In genomic region chr1:229254910-229255541, GRCh38 we compare ENCODE assay signal across 8 cellular contexts. TPM values are rescaled to one million over a fixed set of nuclear protein-coding genes. Genes with fewer than 3 reads are reported as not detected.
DNase-seq lines count a peak whose midpoint lies in the region; ATAC-seq, FAIRE-seq and TF ChIP-seq lines count a peak whose summit lies in the region.

No MANE protein-coding gene starts in this region.

- TF ChIP-seq CTCF in A549 (IDR thresholded peaks at IDR 0.05) (peak; percentile 61), chondrocyte (IDR thresholded peaks at IDR 0.05) (peak; percentile 72)

- no peak for TF ChIP-seq EP300 in A549 (IDR thresholded peaks at IDR 0.05)

- POLR2A ChIA-PET in A549 (lab: Yijun Ruan, JAX): interaction anchor here (0.7 to 1.6 kb wide), 3 partner anchors 16 to 520 kb away, joined by 3 to 4 read pairs (median 3); partner anchors contain the start of genes RAB4A and RHOU

- FAIRE-seq in A549 (lab: Jason Lieb, UNC): no peak

- CTCF ChIA-PET in A549 (lab: Yijun Ruan, JAX): interaction anchor here (0.6 to 10.8 kb wide), 46 partner anchors 10 to 591 kb away, joined by 3 to 115 read pairs (median 5); partner anchors contain the start of gene RHOU

- H3K4me1 ChIP-seq in A549: peaks cover 20% of the 10 kb centered on the region

- peak; percentile 77 to 81 for TF ChIP-seq RAD21 in A549 (conservative IDR thresholded peaks at IDR 0.05 in 1 of 2, IDR thresholded peaks at IDR 0.05 in 1 of 2)

- TF ChIP-seq POLR2A in A549 (IDR thresholded peaks at IDR 0.05; ENCODE audit: low read length): no peak

- no peaks in the 10 kb centered on the region for H3K36me3 Mint-ChIP-seq in chondrocyte (ENCODE audit: low read depth)

- H3K4me2 ChIP-seq in A549: no peak overlapping the region

- no peaks in the 10 kb centered on the region for H3K9me3 ChIP-seq in A549

- peak in 1 of 2 experiments; percentile 63; a peak in 2 of 6 replicates for ATAC-seq in A549
- no peak for ATAC-seq in GM18909 (IDR thresholded peaks at IDR 0.05; ENCODE audit: poor library complexity, unreplicated experiment)
- ATAC-seq in activated CD4-positive, CD25-positive, alpha-beta regulatory T cell treated with anti-CD3 and anti-CD28 coated beads, Interleukin-2, amount 50 U/mL, for 24 hours: no peak

- DNase-seq in A549 (ENCODE audit: low read depth in 1 of 2, low spot score in 1 of 2) (peak in 1 of 2 experiments; percentile 57), ELR (ENCODE audit: low read depth) (peak; percentile 20), NCI-H748 treated with DMSO at 0.1 percent for 48 hours (lab: John Stamatoyannopoulos, UW) (peak; percentile 18), chondrocyte (ENCODE audit: low spot score) (no peak), renal cortical epithelial cell (ENCODE audit: low read depth) (peak; percentile 15), C1 segment of cervical spinal cord (lab: John Stamatoyannopoulos, UW) (no peak)

- H3K27ac Mint-ChIP-seq in chondrocyte (ENCODE audit: unreplicated experiment): no peak overlapping the region

- peaks cover 6% of the 10 kb centered on the region for H3K27me3 Mint-ChIP-seq in chondrocyte (ENCODE audit: low read depth)

- no peak overlapping the region for H3K4me3 ChIP-seq in A549

- H3K4me1 Mint-ChIP-seq in chondrocyte (ENCODE audit: low read depth): peaks cover 13% of the 10 kb centered on the region

- no peaks in the 10 kb centered on the region for H3K9me3 Mint-ChIP-seq in chondrocyte (ENCODE audit: low read depth)

- H3K4me3 Mint-ChIP-seq in chondrocyte (ENCODE audit: unreplicated experiment): no peak overlapping the region

- WGBS in A549 (ENCODE audit: missing lambda C conversion rate): 43% methylated on average over 1 of the region's 1 CpG

- peak overlapping the region in 1 of 2 experiments; percentile 28; a peak in 1 of 6 replicates for H3K27ac ChIP-seq in A549

TF ChIP-seq in A549, 52 proteins besides CTCF, POLR2A, EP300 and RAD21:
- TF ChIP-seq CHD4 (IDR thresholded peaks at IDR 0.05; ENCODE audit: borderline replicate concordance) (no peak), CHD2 (IDR thresholded peaks at IDR 0.05; ENCODE audit: low read length, partially characterized antibody) (no peak), SMC3 (IDR thresholded peaks at IDR 0.05) (peak; percentile 84)

RNA-seq across cellular contexts. Expression of gene RAB4A, which starts 15.9 kb away (rescaled TPM):
- polyA plus RNA-seq in A549 (2011; rRNA removed) (20.6 and 38.4 TPM in 2 replicates), A549 (2017; fragmentation: RNase III; extraction: RNeasy Plus Mini Kit Qiagen cat#74134 plus additional on column Dnase treatment) (31.0 to 31.7 TPM (median 31.5 TPM) in 3 replicates)
- polyA plus RNA-seq in A549 (2012; cell fraction: cytosol; rRNA removed): 20.2 and 22.2 TPM in 2 replicates
- polyA plus RNA-seq in A549 (2012; cell fraction: nucleus; rRNA removed): 10.3 and 11.0 TPM in 2 replicates
- 5.3 and 6.3 TPM in 2 replicates for polyA minus RNA-seq in A549 (2011; rRNA and poly(A)+ RNA removed)
- total RNA-seq in chondrocyte (43.4 to 62.4 TPM (median 58.6 TPM) in 3 replicates), renal cortical epithelial cell (19.1 and 41.0 TPM in 2 replicates)

Comparison
In these comparisons a context has a peak if more than half of its experiments do, and no peak if none do; other contexts are left out.
1. DNase-seq: peak in ELR (single experiment), NCI-H748 treated with DMSO at 0.1 percent for 48 hours (single experiment) and renal cortical epithelial cell (single experiment); none in chondrocyte (single experiment) and C1 segment of cervical spinal cord (0 of 14).